21 cellular contexts compared by ENCODE assay signal in the genomic region with DNA sequence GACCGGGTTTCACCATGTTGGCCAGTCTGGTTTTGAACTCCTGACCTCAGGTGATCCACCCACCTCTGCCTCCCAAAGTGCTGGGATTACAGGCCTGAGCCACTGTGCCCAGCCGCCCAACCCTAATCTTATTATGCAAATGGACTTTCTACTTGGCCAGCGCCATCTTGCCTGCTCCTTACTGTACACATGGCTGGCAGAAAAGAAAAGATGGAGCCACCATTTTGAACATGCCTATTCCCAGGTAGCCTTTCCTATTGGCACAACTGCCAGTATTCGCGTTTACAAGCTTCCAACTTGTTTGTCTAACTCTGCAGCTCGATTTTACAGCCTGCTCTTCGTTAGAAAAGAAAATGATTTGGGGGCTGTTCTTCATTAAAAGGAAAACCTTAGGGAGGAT.
"Had no signal": no experiment of that assay in that cellular context is flagged by ENCODE, and none has a peak within 500 bp of the region (broad histone marks: within the 10 kb centered on the region; RNA-seq: fewer than 3 reads in every experiment).

No MANE protein-coding gene starts in this region.

- H3K9ac ChIP-seq: parathyroid adenoma had no signal

- H3K9me3 ChIP-seq: gastrocnemius medialis, right atrium auricular region, thoracic aorta, transverse colon, upper lobe of right lung, uterus had no signal

- H2AFZ ChIP-seq: parathyroid adenoma had no signal

- H3K27me3 ChIP-seq: dorsolateral prefrontal cortex, gastrocnemius medialis, right atrium auricular region, spleen, transverse colon, upper lobe of right lung, uterus had no signal

- DNase-seq: dorsolateral prefrontal cortex; effector CD8-positive, alpha-beta T cell; endodermal cell; foreskin fibroblast; gastrocnemius medialis; head of caudate nucleus; left ventricle myocardium superior; lower lobe of right lung; spleen; stimulated activated CD4-positive, alpha-beta T cell treated with anti-CD3 and anti-CD28 coated beads, Interleukin-4, amount 100 ng/mL, for 4 hours; stimulated activated naive B cell treated with anti-CD40 and anti-IgM and Interleukin-4, amounts not matched to agents 10 μg/mL and 1 μg/mL and 100 μg/mL, for 72 hours; transverse colon; upper lobe of right lung; uterus had no signal

- H3K4me1 ChIP-seq: lower lobe of right lung, parathyroid adenoma, right atrium auricular region, transverse colon, upper lobe of right lung, uterus had no signal

- H3K4me3 ChIP-seq: dorsolateral prefrontal cortex, gastrocnemius medialis, lower lobe of right lung, right atrium auricular region, spleen, thoracic aorta, transverse colon, upper lobe of right lung, uterus had no signal

- ATAC-seq: esophagus mucosa; gastrocnemius medialis; left ventricle myocardium superior; lower lobe of right lung; natural killer cell treated with Interleukin-12 subunit alpha and Interleukin-12 subunit beta and Interleukin-15 and Interleukin-18, amount 100 ng/mL, for 72 hours; sciatic nerve; stimulated activated naive B cell treated with anti-CD40 and anti-IgM and Interleukin-4, amounts not matched to agents 10 μg/mL and 1 μg/mL and 100 μg/mL, for 72 hours; upper lobe of right lung had no signal

- H3K36me3 ChIP-seq: gastrocnemius medialis, lower lobe of right lung, right atrium auricular region, thoracic aorta, transverse colon, upper lobe of right lung had no signal

- H3K27ac ChIP-seq: dorsolateral prefrontal cortex, epithelial cell of prostate, gastrocnemius medialis, lower lobe of right lung, parathyroid adenoma, right atrium auricular region, spleen, transverse colon, upper lobe of right lung, uterus had no signal

- H3K79me2 ChIP-seq: parathyroid adenoma had no signal
